ENCODE assay signal across 7 cellular contexts in genomic region chr7:114082567-114082933, GRCh38.
DNase-seq lines count a peak whose midpoint lies in the region; ATAC-seq, FAIRE-seq and TF ChIP-seq lines count a peak whose summit lies in the region.

No MANE protein-coding gene starts in this region.

- H3K27me3 Mint-ChIP-seq in H9 (ENCODE audit: low read depth) = peaks cover 78% of the 10 kb centered on the region
- H3K27me3 Mint-ChIP-seq in WTC11 (ENCODE audit: low read depth) = peaks cover 61% of the 10 kb centered on the region

- H3K9me3 Mint-ChIP-seq in H9 (peaks cover 0 to 3% of the 10 kb centered on the region in 2 experiments; a peak in 1 of 5 replicates), WTC11 (no peaks in the 10 kb centered on the region)

- H3K56ac ChIP-seq in H9 (ENCODE audit: insufficient read length, low read depth, low read length) = no peak overlapping the region

- no peak overlapping the region for H3K14ac ChIP-seq in H9 (ENCODE audit: insufficient read depth, low read length)

- no CpG with 5 or more reads among the region's 15 CpGs for WGBS in H9 (ENCODE audit: extremely low coverage, insufficient read length, low lambda C conversion rate)
- 3 to 4% (median 3%) methylated on average over 15 of the region's 15 CpGs for WGBS in small intestine, 3 donors

- H2BK120ac ChIP-seq in H9 (ENCODE audit: low read depth, low read length, poor library complexity, severe bottlenecking) = no peak overlapping the region

- peaks cover 29 to 30% of the 10 kb centered on the region in 2 experiments for H3K4me1 Mint-ChIP-seq in H9
- peaks cover 25% of the 10 kb centered on the region for H3K4me1 Mint-ChIP-seq in WTC11

- no peaks in the 10 kb centered on the region for H3K36me3 ChIP-seq in small intestine (ENCODE audit: control insufficient read depth in 2 of 2, insufficient read depth in 2 of 2, low read length in 2 of 2)

- no peak overlapping the region for H2BK5ac ChIP-seq in H9 (ENCODE audit: insufficient read length, low read length)

- no peak overlapping the region for H3K23ac ChIP-seq in H9 (ENCODE audit: insufficient read length, low read depth, low read length)

- peak overlapping the region; percentile 2 for H3K9ac ChIP-seq in H9 (ENCODE audit: extremely low read depth, insufficient read length, low read length)

- H3K27me3 ChIP-seq in H9 (ENCODE audit: insufficient read depth, low read length) (peaks cover 34% of the 10 kb centered on the region), small intestine (ENCODE audit: control insufficient read depth in 2 of 2, insufficient read depth in 2 of 2, low read length in 2 of 2) (peaks cover 0 to under 1% of the 10 kb centered on the region in 2 donors)

- no peaks in the 10 kb centered on the region for H4K20me1 ChIP-seq in H9 (ENCODE audit: control insufficient read depth, insufficient read depth, insufficient read length)

- no peak overlapping the region for H3K18ac ChIP-seq in H9 (ENCODE audit: insufficient read length, low read depth, low read length)

- H4K8ac ChIP-seq in H9 (replicated peaks; ENCODE audit: insufficient read length, low read depth, low read length) = no peak overlapping the region

- CTCF ChIA-PET in WTC11 (lab: Charles Lee) = interaction anchor here (0.8 to 1.2 kb wide), 4 partner anchors 340 to 772 kb away, joined by 3 to 28 read pairs (median 5); no protein-coding TSS in a partner anchor

- peaks cover 3% of the 10 kb centered on the region; the same call in 1 of the 2 replicates for H3K4me1 ChIP-seq in H9 (ENCODE audit: insufficient read depth, low read length)
- no peaks in the 10 kb centered on the region for H3K4me1 ChIP-seq in small intestine (ENCODE audit: control insufficient read depth in 2 of 2, insufficient read depth in 1 of 2, low read depth in 1 of 2, low read length in 1 of 2)

- H3K4me3 Mint-ChIP-seq in H9 (peak overlapping the region; percentile 69 to 88), WTC11 (peak overlapping the region; percentile 86)

- H3K23me2 ChIP-seq in H9 (ENCODE audit: insufficient read length, low read depth, low read length, poor library complexity, severe bottlenecking) = peaks cover 45% of the 10 kb centered on the region

- H3K27ac ChIP-seq in H9 (ENCODE audit: insufficient read length, low read depth, low read length) = no peak overlapping the region
- H3K27ac ChIP-seq in small intestine (ENCODE audit: low read depth in 1 of 2, low read length in 1 of 2) = peak overlapping the region; percentile 75 to 95

- H3K79me1 ChIP-seq in H9 (ENCODE audit: insufficient read depth, low read depth, low read length, poor library complexity, severe bottlenecking) = no peaks in the 10 kb centered on the region

- peak overlapping the region; percentile 82 for H3K4me2 ChIP-seq in H9 (ENCODE audit: insufficient read depth, insufficient read length, low read length)

- DNase-seq in H9 (no peak), WTC11 (ENCODE audit: low spot score) (no peak), small intestine (peak; percentile 30), NAMALWA (ENCODE audit: low spot score) (no peak), NCI-H1694 treated with DMSO at 0.1 percent for 48 hours (lab: John Stamatoyannopoulos, UW) (no peak)

- no peak overlapping the region for H2BK20ac ChIP-seq in H9 (ENCODE audit: low read depth, low read length, poor library complexity, severe bottlenecking)

- POLR2A ChIA-PET in WTC11 (lab: Charles Lee) = no interaction called here

- H3K9me3 ChIP-seq in H9 (ENCODE audit: control insufficient read depth, low read depth, low read length) = no peaks in the 10 kb centered on the region
- H3K9me3 ChIP-seq in small intestine (ENCODE audit: control insufficient read depth, low read depth) = no peaks in the 10 kb centered on the region

- H2AK5ac ChIP-seq in H9 (ENCODE audit: insufficient read length, low read length) = no peak overlapping the region

- peak overlapping the region in 1 of 2 donors; percentile 51 for H3K4me3 ChIP-seq in small intestine (ENCODE audit: low read depth in 1 of 2, low read length in 2 of 2)

- FAIRE-seq in islet of Langerhans (lab: Jason Lieb, UNC) (peak; percentile 85), small intestine (lab: Jason Lieb, UNC) (no peak)

- H3K27ac Mint-ChIP-seq in H9 (no peak overlapping the region), WTC11 (no peak overlapping the region)

- H4K91ac ChIP-seq in H9 (ENCODE audit: insufficient read length, low read depth, low read length) = no peak overlapping the region

- no peak overlapping the region for H2BK12ac ChIP-seq in H9 (ENCODE audit: insufficient read length, low read depth, low read length)

- TF ChIP-seq CTCF in H9 (conservative IDR thresholded peaks at IDR 0.05) (no peak), WTC11 (IDR thresholded peaks at IDR 0.05) (no peak)

- no peak overlapping the region for H3K4ac ChIP-seq in H9 (ENCODE audit: low read depth, low read length)

- no peak overlapping the region for H2AFZ ChIP-seq in H9 (ENCODE audit: low read length)

- ATAC-seq in WTC11 (no peak), HG02852 (IDR thresholded peaks at IDR 0.05; ENCODE audit: unreplicated experiment) (no peak)

- no peak overlapping the region for H4K5ac ChIP-seq in H9 (ENCODE audit: insufficient read length, low read depth, low read length)

- H2BK15ac ChIP-seq in H9 (ENCODE audit: low read depth, low read length) = no peak overlapping the region

- H3K36me3 Mint-ChIP-seq in H9 (ENCODE audit: insufficient read depth in 1 of 3, low read depth in 3 of 3) (no peaks in the 10 kb centered on the region; a peak in 1 of 7 replicates), WTC11 (no peaks in the 10 kb centered on the region)

- no peak overlapping the region for H3T11ph ChIP-seq in H9 (ENCODE audit: low read length)

- H3K79me2 ChIP-seq in H9 (ENCODE audit: insufficient read depth, low read length) = no peaks in the 10 kb centered on the region

TF ChIP-seq in WTC11, 78 proteins besides CTCF, POLR2A, EP300 and RAD21:
- TF ChIP-seq, protein P1, sequence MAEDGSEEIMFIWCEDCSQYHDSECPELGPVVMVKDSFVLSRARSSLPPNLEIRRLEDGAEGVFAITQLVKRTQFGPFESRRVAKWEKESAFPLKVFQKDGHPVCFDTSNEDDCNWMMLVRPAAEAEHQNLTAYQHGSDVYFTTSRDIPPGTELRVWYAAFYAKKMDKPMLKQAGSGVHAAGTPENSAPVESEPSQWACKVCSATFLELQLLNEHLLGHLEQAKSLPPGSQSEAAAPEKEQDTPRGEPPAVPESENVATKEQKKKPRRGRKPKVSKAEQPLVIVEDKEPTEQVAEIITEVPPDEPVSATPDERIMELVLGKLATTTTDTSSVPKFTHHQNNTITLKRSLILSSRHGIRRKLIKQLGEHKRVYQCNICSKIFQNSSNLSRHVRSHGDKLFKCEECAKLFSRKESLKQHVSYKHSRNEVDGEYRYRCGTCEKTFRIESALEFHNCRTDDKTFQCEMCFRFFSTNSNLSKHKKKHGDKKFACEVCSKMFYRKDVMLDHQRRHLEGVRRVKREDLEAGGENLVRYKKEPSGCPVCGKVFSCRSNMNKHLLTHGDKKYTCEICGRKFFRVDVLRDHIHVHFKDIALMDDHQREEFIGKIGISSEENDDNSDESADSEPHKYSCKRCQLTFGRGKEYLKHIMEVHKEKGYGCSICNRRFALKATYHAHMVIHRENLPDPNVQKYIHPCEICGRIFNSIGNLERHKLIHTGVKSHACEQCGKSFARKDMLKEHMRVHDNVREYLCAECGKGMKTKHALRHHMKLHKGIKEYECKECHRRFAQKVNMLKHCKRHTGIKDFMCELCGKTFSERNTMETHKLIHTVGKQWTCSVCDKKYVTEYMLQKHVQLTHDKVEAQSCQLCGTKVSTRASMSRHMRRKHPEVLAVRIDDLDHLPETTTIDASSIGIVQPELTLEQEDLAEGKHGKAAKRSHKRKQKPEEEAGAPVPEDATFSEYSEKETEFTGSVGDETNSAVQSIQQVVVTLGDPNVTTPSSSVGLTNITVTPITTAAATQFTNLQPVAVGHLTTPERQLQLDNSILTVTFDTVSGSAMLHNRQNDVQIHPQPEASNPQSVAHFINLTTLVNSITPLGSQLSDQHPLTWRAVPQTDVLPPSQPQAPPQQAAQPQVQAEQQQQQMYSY (CRISPR knock-in tag; IDR thresholded peaks at IDR 0.05) = no peak
- TF ChIP-seq, protein P2, sequence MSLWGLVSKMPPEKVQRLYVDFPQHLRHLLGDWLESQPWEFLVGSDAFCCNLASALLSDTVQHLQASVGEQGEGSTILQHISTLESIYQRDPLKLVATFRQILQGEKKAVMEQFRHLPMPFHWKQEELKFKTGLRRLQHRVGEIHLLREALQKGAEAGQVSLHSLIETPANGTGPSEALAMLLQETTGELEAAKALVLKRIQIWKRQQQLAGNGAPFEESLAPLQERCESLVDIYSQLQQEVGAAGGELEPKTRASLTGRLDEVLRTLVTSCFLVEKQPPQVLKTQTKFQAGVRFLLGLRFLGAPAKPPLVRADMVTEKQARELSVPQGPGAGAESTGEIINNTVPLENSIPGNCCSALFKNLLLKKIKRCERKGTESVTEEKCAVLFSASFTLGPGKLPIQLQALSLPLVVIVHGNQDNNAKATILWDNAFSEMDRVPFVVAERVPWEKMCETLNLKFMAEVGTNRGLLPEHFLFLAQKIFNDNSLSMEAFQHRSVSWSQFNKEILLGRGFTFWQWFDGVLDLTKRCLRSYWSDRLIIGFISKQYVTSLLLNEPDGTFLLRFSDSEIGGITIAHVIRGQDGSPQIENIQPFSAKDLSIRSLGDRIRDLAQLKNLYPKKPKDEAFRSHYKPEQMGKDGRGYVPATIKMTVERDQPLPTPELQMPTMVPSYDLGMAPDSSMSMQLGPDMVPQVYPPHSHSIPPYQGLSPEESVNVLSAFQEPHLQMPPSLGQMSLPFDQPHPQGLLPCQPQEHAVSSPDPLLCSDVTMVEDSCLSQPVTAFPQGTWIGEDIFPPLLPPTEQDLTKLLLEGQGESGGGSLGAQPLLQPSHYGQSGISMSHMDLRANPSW (CRISPR knock-in tag; conservative IDR thresholded peaks at IDR 0.05; ENCODE audit: low read depth) = no peak
- TF ChIP-seq IRF1 (CRISPR knock-in tag; IDR thresholded peaks at IDR 0.05) (no peak), TEAD4 (CRISPR knock-in tag; IDR thresholded peaks at IDR 0.05) (no peak), SOX15 (CRISPR knock-in tag; IDR thresholded peaks at IDR 0.05) (no peak), SP1 (CRISPR knock-in tag; conservative IDR thresholded peaks at IDR 0.05) (no peak), ZNF138 (CRISPR knock-in tag; conservative IDR thresholded peaks at IDR 0.05) (no peak), GTF2I (CRISPR knock-in tag; conservative IDR thresholded peaks at IDR 0.05) (no peak)
